In genomic region chr5:43275391-43275790, GRCh38 we compare ENCODE assay signal across 27 cellular contexts.
"Had no signal": no experiment of that assay in that cellular context is flagged by ENCODE, and none has a peak within 500 bp of the region (broad histone marks: within the 10 kb centered on the region; RNA-seq: fewer than 3 reads in every experiment).

No MANE protein-coding gene starts in this region.

- H3K36me3 Mint-ChIP-seq: naive thymus-derived CD8-positive, alpha-beta T cell; stimulated activated effector memory CD8-positive, alpha-beta T cell treated with anti-CD3 and anti-CD28 coated beads, Interleukin-12 subunit alpha, Interleukin-12 subunit beta, amount 100 ng/mL, for 72 hours; type B pancreatic cell had no signal

- H3K27ac Mint-ChIP-seq: immature natural killer cell; naive thymus-derived CD8-positive, alpha-beta T cell; nephron progenitor cell; stimulated activated effector memory CD8-positive, alpha-beta T cell treated with anti-CD3 and anti-CD28 coated beads, Interleukin-12 subunit alpha, Interleukin-12 subunit beta, amount 100 ng/mL, for 72 hours; type B pancreatic cell had no signal

- H3K4me1 ChIP-seq: gastroesophageal sphincter, psoas muscle, testis had no signal

- H3K4me1 Mint-ChIP-seq: immature natural killer cell; naive thymus-derived CD8-positive, alpha-beta T cell; nephron progenitor cell; stimulated activated effector memory CD8-positive, alpha-beta T cell treated with anti-CD3 and anti-CD28 coated beads, Interleukin-12 subunit alpha, Interleukin-12 subunit beta, amount 100 ng/mL, for 72 hours had no signal

- H3K9me3 ChIP-seq: gastroesophageal sphincter, left lung, lower lobe of right lung, ovary, psoas muscle, stomach, testis, tibial artery had no signal

- DNase-seq: dermis blood vessel endothelial cell; effector memory CD4-positive, alpha-beta T cell; foreskin keratinocyte; hypothalamus; immature natural killer cell; left lung; lower lobe of right lung; naive thymus-derived CD8-positive, alpha-beta T cell; nephron progenitor cell; occipital lobe; ovary; posterior cingulate gyrus; psoas muscle; stimulated activated CD4-positive, alpha-beta T cell treated with anti-CD3 and anti-CD28 coated beads, Interleukin-12 subunit alpha, Interleukin-12 subunit beta, amount 100 ng/mL, for 4 hours; stimulated activated CD4-positive, alpha-beta T cell treated with anti-CD3 and anti-CD28 coated beads, Interleukin-1b, Interleukin-23, amount 100 ng/mL, for 48 hours; stimulated activated CD4-positive, alpha-beta T cell treated with anti-CD3 and anti-CD28 coated beads, Interleukin-4, amount 100 ng/mL, for 24 hours; stimulated activated naive CD4-positive, alpha-beta T cell treated with Interleukin-2 at 50 U/mL for 16 hours; stomach; testis; tibial artery had no signal

- H3K9me3 Mint-ChIP-seq: nephron progenitor cell; stimulated activated effector memory CD8-positive, alpha-beta T cell treated with anti-CD3 and anti-CD28 coated beads, Interleukin-12 subunit alpha, Interleukin-12 subunit beta, amount 100 ng/mL, for 72 hours; type B pancreatic cell had no signal

- H3K27ac ChIP-seq: coronary artery, esophagus muscularis mucosa, foreskin keratinocyte, gastroesophageal sphincter, left lung, lower lobe of right lung, ovary, psoas muscle, stomach, testis, tibial artery had no signal

- H3K36me3 ChIP-seq: left lung, lower lobe of right lung, ovary, tibial artery had no signal

- ATAC-seq: foreskin keratinocyte; gastroesophageal sphincter; naive thymus-derived CD8-positive, alpha-beta T cell; psoas muscle; sciatic nerve; stimulated activated effector memory CD8-positive, alpha-beta T cell treated with anti-CD3 and anti-CD28 coated beads, Interleukin-12 subunit alpha, Interleukin-12 subunit beta, amount 100 ng/mL, for 72 hours had no signal

- H3K4me3 ChIP-seq: coronary artery, esophagus muscularis mucosa, gastroesophageal sphincter, left lung, lower lobe of right lung, ovary, psoas muscle, smooth muscle cell, stomach, testis, tibial artery had no signal

- H3K27me3 ChIP-seq: esophagus muscularis mucosa, foreskin keratinocyte, gastroesophageal sphincter, left lung, ovary, stomach, testis, tibial artery had no signal

- H3K4me3 Mint-ChIP-seq: immature natural killer cell; naive thymus-derived CD8-positive, alpha-beta T cell; nephron progenitor cell; stimulated activated effector memory CD8-positive, alpha-beta T cell treated with anti-CD3 and anti-CD28 coated beads, Interleukin-12 subunit alpha, Interleukin-12 subunit beta, amount 100 ng/mL, for 72 hours; type B pancreatic cell had no signal
